8 cellular contexts compared by ENCODE assay signal in genomic region chr3:58237940-58238681, GRCh38. TPM values are rescaled to one million over a fixed set of nuclear protein-coding genes. Genes with fewer than 3 reads are reported as not detected.
DNase-seq lines count a peak whose midpoint lies in the region; ATAC-seq and TF ChIP-seq lines count a peak whose summit lies in the region.

No MANE protein-coding gene starts in this region.

- H3K27me3 ChIP-seq in left ventricle myocardium inferior (ENCODE audit: low read depth): no peaks in the 10 kb centered on the region

- H3K4me3 Mint-ChIP-seq in activated naive CD8-positive, alpha-beta T cell treated with anti-CD3 and anti-CD28 coated beads, Interleukin-2, amount 10 ng/mL, durations not matched to agents 7 days and 5 days: peak overlapping the region; percentile 94
- H3K4me3 Mint-ChIP-seq in progenitor cell of endocrine pancreas (ENCODE audit: low read depth): peak overlapping the region; percentile 84

- peak overlapping the region; percentile 85 for H3K27ac ChIP-seq in left ventricle myocardium inferior (replicated peaks)

- peaks cover 22% of the 10 kb centered on the region for H3K27me3 Mint-ChIP-seq in activated naive CD8-positive, alpha-beta T cell treated with anti-CD3 and anti-CD28 coated beads, Interleukin-2, amount 10 ng/mL, durations not matched to agents 7 days and 5 days
- peaks cover 20% of the 10 kb centered on the region for H3K27me3 Mint-ChIP-seq in progenitor cell of endocrine pancreas

- no peaks in the 10 kb centered on the region for H3K9me3 Mint-ChIP-seq in activated naive CD8-positive, alpha-beta T cell treated with anti-CD3 and anti-CD28 coated beads, Interleukin-2, amount 10 ng/mL, durations not matched to agents 7 days and 5 days
- no peaks in the 10 kb centered on the region for H3K9me3 Mint-ChIP-seq in progenitor cell of endocrine pancreas (ENCODE audit: low read depth)

- H3K4me1 ChIP-seq in left ventricle myocardium inferior: peaks cover 47% of the 10 kb centered on the region

- H3K4me1 Mint-ChIP-seq in activated naive CD8-positive, alpha-beta T cell treated with anti-CD3 and anti-CD28 coated beads, Interleukin-2, amount 10 ng/mL, durations not matched to agents 7 days and 5 days: peaks cover 11% of the 10 kb centered on the region
- H3K4me1 Mint-ChIP-seq in progenitor cell of endocrine pancreas (ENCODE audit: low read depth): peaks cover 17% of the 10 kb centered on the region

- H3K9me3 ChIP-seq in left ventricle myocardium inferior (replicated peaks): no peaks in the 10 kb centered on the region

- peak overlapping the region; percentile 85 for H3K4me3 ChIP-seq in left ventricle myocardium inferior

- H3K36me3 Mint-ChIP-seq in activated naive CD8-positive, alpha-beta T cell treated with anti-CD3 and anti-CD28 coated beads, Interleukin-2, amount 10 ng/mL, durations not matched to agents 7 days and 5 days: no peaks in the 10 kb centered on the region
- H3K36me3 Mint-ChIP-seq in progenitor cell of endocrine pancreas (ENCODE audit: insufficient read depth): no peaks in the 10 kb centered on the region

- peak; percentile 29 for DNase-seq in SIG-M5 treated with dmso at 0.1 percent for 504 hours (lab: John Stamatoyannopoulos, UW; ENCODE audit: unreplicated experiment)
- no peak for DNase-seq in SIG-M5 (lab: John Stamatoyannopoulos, UW)
- DNase-seq in SKM-1 (lab: John Stamatoyannopoulos, UW; ENCODE audit: unreplicated experiment): peak; percentile 32
- peak; percentile 57 for DNase-seq in activated naive CD8-positive, alpha-beta T cell treated with anti-CD3 and anti-CD28 coated beads, Interleukin-2, amount 10 ng/mL, durations not matched to agents 7 days and 5 days
- peak; percentile 58 for DNase-seq in left ventricle myocardium inferior
- peak; percentile 32 for DNase-seq in progenitor cell of endocrine pancreas (ENCODE audit: low spot score, unreplicated experiment)
- DNase-seq in OCI-M2 (lab: John Stamatoyannopoulos, UW; ENCODE audit: unreplicated experiment): no peak

- peak; percentile 41 for ATAC-seq in HG03064 (IDR thresholded peaks at IDR 0.05; ENCODE audit: low read depth, unreplicated experiment)
- ATAC-seq in activated naive CD8-positive, alpha-beta T cell treated with anti-CD3 and anti-CD28 coated beads, Interleukin-2, amount 10 ng/mL, durations not matched to agents 7 days and 5 days (ENCODE audit: low read depth): peak; percentile 58

- H3K36me3 ChIP-seq in left ventricle myocardium inferior: no peaks in the 10 kb centered on the region

- intact Hi-C loops in left ventricle myocardium inferior (cut with micrococcal nuclease): no loop called here

- no peak for TF ChIP-seq CTCF in left ventricle myocardium inferior (IDR thresholded peaks at IDR 0.05; ENCODE audit: borderline replicate concordance)
- TF ChIP-seq CTCF in progenitor cell of endocrine pancreas (IDR thresholded peaks at IDR 0.05; ENCODE audit: unreplicated experiment): no peak

- POLR2A ChIA-PET in activated naive CD8-positive, alpha-beta T cell treated with anti-CD3 and anti-CD28 coated beads, Interleukin-2, amount 10 ng/mL, durations not matched to agents 7 days and 5 days (lab: Charles Lee): interaction anchor here (2.8 kb wide), 1 partner anchor 68 kb away, joined by 11 read pairs; the partner anchor contains the start of genes HTD2 and RPP14

- peak overlapping the region; percentile 74 for H3K27ac Mint-ChIP-seq in activated naive CD8-positive, alpha-beta T cell treated with anti-CD3 and anti-CD28 coated beads, Interleukin-2, amount 10 ng/mL, durations not matched to agents 7 days and 5 days
- peak overlapping the region; percentile 91 for H3K27ac Mint-ChIP-seq in progenitor cell of endocrine pancreas

RNA-seq across cellular contexts. Expression of gene ABHD6, which starts 0.5 kb away (rescaled TPM):
- total RNA-seq in activated naive CD8-positive, alpha-beta T cell treated with anti-CD3 and anti-CD28 coated beads, Interleukin-2, amount 10 ng/mL, durations not matched to agents 7 days and 5 days: 1 to 10 TPM; 4.4 to 5.3 TPM
- total RNA-seq in left ventricle myocardium inferior (7.2 TPM), progenitor cell of endocrine pancreas (5.9 and 6.1 TPM in 2 replicates)

RNA-seq across cellular contexts. Expression of gene DNASE1L3, which starts 27.3 kb away (rescaled TPM):
- not detected for total RNA-seq in activated naive CD8-positive, alpha-beta T cell treated with anti-CD3 and anti-CD28 coated beads, Interleukin-2, amount 10 ng/mL, durations not matched to agents 7 days and 5 days
- 4.5 TPM for total RNA-seq in left ventricle myocardium inferior
- not detected in 2 replicates for total RNA-seq in progenitor cell of endocrine pancreas

Comparison
In these comparisons a context has a peak if more than half of its experiments do, and no peak if none do; other contexts are left out.
1. DNase-seq: peak in SIG-M5 treated with dmso at 0.1 percent for 504 hours (single experiment), SKM-1 (single experiment), activated naive CD8-positive, alpha-beta T cell treated with anti-CD3 and anti-CD28 coated beads, Interleukin-2, amount 10 ng/mL, durations not matched to agents 7 days and 5 days (single experiment), left ventricle myocardium inferior (single experiment) and progenitor cell of endocrine pancreas (single experiment); none in SIG-M5 (single experiment) and OCI-M2 (single experiment).